1 cellular context compared by ENCODE assay signal in the genomic region with DNA sequence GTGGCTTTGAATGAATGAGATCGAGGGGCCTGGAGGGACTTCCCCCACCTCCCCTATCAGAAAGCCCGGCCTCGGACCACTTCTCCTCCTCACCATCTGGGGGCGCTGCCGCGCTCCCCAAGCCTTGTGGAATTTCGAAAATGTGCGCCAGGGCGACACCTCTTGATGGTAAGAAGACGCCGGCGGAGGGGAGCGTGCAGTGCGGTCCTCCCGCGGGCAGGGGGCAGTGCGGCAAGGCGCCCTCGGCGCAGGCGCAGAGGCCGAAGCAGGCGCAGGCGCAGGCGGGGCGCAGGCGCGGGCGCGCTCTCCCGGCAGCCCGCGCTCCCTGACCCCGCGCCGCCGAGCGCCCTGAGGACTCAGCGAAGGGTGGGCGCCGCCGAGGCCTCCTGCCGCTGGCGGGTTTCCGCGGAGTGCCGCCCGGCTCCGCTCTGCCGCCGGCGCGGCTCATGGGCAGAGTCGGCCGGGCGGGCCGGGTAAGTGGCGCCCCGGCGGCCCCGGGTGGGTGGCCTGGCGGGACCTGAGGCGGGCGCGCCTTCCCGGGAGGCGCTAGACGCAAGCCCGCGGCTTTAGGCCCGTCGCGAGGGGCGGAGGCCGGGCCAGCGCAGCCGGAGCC.
TF ChIP-seq lines count a peak whose summit lies in the region.

A gene with protein sequence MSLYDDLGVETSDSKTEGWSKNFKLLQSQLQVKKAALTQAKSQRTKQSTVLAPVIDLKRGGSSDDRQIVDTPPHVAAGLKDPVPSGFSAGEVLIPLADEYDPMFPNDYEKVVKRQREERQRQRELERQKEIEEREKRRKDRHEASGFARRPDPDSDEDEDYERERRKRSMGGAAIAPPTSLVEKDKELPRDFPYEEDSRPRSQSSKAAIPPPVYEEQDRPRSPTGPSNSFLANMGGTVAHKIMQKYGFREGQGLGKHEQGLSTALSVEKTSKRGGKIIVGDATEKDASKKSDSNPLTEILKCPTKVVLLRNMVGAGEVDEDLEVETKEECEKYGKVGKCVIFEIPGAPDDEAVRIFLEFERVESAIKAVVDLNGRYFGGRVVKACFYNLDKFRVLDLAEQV (plus strand): TSS at position 314 of the 613 bp plus-strand sequence. CDS start 8,032 bp downstream, outside the sequence.

TF ChIP-seq in WTC11, 78 proteins besides CTCF, POLR2A, EP300 and RAD21 (continued from another document and continues in another):
- TF ChIP-seq, protein P1, sequence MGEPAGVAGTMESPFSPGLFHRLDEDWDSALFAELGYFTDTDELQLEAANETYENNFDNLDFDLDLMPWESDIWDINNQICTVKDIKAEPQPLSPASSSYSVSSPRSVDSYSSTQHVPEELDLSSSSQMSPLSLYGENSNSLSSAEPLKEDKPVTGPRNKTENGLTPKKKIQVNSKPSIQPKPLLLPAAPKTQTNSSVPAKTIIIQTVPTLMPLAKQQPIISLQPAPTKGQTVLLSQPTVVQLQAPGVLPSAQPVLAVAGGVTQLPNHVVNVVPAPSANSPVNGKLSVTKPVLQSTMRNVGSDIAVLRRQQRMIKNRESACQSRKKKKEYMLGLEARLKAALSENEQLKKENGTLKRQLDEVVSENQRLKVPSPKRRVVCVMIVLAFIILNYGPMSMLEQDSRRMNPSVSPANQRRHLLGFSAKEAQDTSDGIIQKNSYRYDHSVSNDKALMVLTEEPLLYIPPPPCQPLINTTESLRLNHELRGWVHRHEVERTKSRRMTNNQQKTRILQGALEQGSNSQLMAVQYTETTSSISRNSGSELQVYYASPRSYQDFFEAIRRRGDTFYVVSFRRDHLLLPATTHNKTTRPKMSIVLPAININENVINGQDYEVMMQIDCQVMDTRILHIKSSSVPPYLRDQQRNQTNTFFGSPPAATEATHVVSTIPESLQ (CRISPR knock-in tag; IDR thresholded peaks at IDR 0.05) = no peak
- TF ChIP-seq ZNF532 (CRISPR knock-in tag; IDR thresholded peaks at IDR 0.05; ENCODE audit: borderline replicate concordance) (no peak), GABPB1 (CRISPR knock-in tag; IDR thresholded peaks at IDR 0.05) (peak; percentile 23; the same call in 1 of the 2 replicates), JAZF1 (CRISPR knock-in tag; IDR thresholded peaks at IDR 0.05) (no peak), ZNF512 (CRISPR knock-in tag; IDR thresholded peaks at IDR 0.05; ENCODE audit: borderline replicate concordance) (no peak), E2F5 (CRISPR knock-in tag; IDR thresholded peaks at IDR 0.05) (peak; percentile 55; the same call in 1 of the 2 replicates), GRHL2 (CRISPR knock-in tag; IDR thresholded peaks at IDR 0.05; ENCODE audit: insufficient replicate concordance, severe bottlenecking) (no peak), OVOL2 (CRISPR knock-in tag; IDR thresholded peaks at IDR 0.05; ENCODE audit: borderline replicate concordance) (no peak), USF1 (CRISPR knock-in tag; IDR thresholded peaks at IDR 0.05) (no peak), MLX (CRISPR knock-in tag; IDR thresholded peaks at IDR 0.05) (no peak), ELF4 (CRISPR knock-in tag; IDR thresholded peaks at IDR 0.05; ENCODE audit: low read depth) (0 out of 2 replicates have a peak, but pooled peaks have one; percentile 46), PRRX2 (CRISPR knock-in tag; IDR thresholded peaks at IDR 0.05) (no peak), SOX15 (CRISPR knock-in tag; IDR thresholded peaks at IDR 0.05) (no peak), EMX1 (CRISPR knock-in tag; IDR thresholded peaks at IDR 0.05) (no peak), NFYB (CRISPR knock-in tag; conservative IDR thresholded peaks at IDR 0.05; ENCODE audit: low read depth) (no peak), ZNF671 (CRISPR knock-in tag; IDR thresholded peaks at IDR 0.05) (no peak), NFATC4 (CRISPR knock-in tag; IDR thresholded peaks at IDR 0.05) (no peak), ZNF121 (CRISPR knock-in tag; IDR thresholded peaks at IDR 0.05) (no peak), MAX (CRISPR knock-in tag; IDR thresholded peaks at IDR 0.05) (no peak), TEAD4 (CRISPR knock-in tag; IDR thresholded peaks at IDR 0.05) (peak; percentile 87; the same call in 1 of the 2 replicates)
- TF ChIP-seq, protein P2, sequence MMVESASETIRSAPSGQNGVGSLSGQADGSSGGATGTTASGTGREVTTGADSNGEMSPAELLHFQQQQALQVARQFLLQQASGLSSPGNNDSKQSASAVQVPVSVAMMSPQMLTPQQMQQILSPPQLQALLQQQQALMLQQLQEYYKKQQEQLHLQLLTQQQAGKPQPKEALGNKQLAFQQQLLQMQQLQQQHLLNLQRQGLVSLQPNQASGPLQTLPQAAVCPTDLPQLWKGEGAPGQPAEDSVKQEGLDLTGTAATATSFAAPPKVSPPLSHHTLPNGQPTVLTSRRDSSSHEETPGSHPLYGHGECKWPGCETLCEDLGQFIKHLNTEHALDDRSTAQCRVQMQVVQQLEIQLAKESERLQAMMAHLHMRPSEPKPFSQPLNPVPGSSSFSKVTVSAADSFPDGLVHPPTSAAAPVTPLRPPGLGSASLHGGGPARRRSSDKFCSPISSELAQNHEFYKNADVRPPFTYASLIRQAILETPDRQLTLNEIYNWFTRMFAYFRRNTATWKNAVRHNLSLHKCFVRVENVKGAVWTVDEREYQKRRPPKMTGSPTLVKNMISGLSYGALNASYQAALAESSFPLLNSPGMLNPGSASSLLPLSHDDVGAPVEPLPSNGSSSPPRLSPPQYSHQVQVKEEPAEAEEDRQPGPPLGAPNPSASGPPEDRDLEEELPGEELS (CRISPR knock-in tag; IDR thresholded peaks at IDR 0.05) = peak; percentile 73
- TF ChIP-seq, protein P3, sequence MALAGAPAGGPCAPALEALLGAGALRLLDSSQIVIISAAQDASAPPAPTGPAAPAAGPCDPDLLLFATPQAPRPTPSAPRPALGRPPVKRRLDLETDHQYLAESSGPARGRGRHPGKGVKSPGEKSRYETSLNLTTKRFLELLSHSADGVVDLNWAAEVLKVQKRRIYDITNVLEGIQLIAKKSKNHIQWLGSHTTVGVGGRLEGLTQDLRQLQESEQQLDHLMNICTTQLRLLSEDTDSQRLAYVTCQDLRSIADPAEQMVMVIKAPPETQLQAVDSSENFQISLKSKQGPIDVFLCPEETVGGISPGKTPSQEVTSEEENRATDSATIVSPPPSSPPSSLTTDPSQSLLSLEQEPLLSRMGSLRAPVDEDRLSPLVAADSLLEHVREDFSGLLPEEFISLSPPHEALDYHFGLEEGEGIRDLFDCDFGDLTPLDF (CRISPR knock-in tag; IDR thresholded peaks at IDR 0.05) = no peak
- TF ChIP-seq, protein P4, sequence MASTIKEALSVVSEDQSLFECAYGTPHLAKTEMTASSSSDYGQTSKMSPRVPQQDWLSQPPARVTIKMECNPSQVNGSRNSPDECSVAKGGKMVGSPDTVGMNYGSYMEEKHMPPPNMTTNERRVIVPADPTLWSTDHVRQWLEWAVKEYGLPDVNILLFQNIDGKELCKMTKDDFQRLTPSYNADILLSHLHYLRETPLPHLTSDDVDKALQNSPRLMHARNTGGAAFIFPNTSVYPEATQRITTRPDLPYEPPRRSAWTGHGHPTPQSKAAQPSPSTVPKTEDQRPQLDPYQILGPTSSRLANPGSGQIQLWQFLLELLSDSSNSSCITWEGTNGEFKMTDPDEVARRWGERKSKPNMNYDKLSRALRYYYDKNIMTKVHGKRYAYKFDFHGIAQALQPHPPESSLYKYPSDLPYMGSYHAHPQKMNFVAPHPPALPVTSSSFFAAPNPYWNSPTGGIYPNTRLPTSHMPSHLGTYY (CRISPR knock-in tag; IDR thresholded peaks at IDR 0.05) = no peak
- TF ChIP-seq, protein P5, sequence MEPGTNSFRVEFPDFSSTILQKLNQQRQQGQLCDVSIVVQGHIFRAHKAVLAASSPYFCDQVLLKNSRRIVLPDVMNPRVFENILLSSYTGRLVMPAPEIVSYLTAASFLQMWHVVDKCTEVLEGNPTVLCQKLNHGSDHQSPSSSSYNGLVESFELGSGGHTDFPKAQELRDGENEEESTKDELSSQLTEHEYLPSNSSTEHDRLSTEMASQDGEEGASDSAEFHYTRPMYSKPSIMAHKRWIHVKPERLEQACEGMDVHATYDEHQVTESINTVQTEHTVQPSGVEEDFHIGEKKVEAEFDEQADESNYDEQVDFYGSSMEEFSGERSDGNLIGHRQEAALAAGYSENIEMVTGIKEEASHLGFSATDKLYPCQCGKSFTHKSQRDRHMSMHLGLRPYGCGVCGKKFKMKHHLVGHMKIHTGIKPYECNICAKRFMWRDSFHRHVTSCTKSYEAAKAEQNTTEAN (CRISPR knock-in tag; IDR thresholded peaks at IDR 0.05) = no peak
- TF ChIP-seq, protein P6, sequence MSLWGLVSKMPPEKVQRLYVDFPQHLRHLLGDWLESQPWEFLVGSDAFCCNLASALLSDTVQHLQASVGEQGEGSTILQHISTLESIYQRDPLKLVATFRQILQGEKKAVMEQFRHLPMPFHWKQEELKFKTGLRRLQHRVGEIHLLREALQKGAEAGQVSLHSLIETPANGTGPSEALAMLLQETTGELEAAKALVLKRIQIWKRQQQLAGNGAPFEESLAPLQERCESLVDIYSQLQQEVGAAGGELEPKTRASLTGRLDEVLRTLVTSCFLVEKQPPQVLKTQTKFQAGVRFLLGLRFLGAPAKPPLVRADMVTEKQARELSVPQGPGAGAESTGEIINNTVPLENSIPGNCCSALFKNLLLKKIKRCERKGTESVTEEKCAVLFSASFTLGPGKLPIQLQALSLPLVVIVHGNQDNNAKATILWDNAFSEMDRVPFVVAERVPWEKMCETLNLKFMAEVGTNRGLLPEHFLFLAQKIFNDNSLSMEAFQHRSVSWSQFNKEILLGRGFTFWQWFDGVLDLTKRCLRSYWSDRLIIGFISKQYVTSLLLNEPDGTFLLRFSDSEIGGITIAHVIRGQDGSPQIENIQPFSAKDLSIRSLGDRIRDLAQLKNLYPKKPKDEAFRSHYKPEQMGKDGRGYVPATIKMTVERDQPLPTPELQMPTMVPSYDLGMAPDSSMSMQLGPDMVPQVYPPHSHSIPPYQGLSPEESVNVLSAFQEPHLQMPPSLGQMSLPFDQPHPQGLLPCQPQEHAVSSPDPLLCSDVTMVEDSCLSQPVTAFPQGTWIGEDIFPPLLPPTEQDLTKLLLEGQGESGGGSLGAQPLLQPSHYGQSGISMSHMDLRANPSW (CRISPR knock-in tag; conservative IDR thresholded peaks at IDR 0.05; ENCODE audit: low read depth) = no peak
